ENCODE assay signal across 13 cellular contexts in genomic region chr3:133472242-133472641, GRCh38.
DNase-seq lines count a peak whose midpoint lies in the region; ATAC-seq, FAIRE-seq and TF ChIP-seq lines count a peak whose summit lies in the region.
"Had no signal": no experiment of that assay in that cellular context is flagged by ENCODE, and none has a peak within 500 bp of the region (broad histone marks: within the 10 kb centered on the region; RNA-seq: fewer than 3 reads in every experiment).

No MANE protein-coding gene starts in this region.

- CTCF ChIA-PET in HCT116 (lab: Charles Lee): no interaction called here

- no peaks in the 10 kb centered on the region for H4K20me1 ChIP-seq in HCT116 (ENCODE audit: insufficient read depth)
- no peaks in the 10 kb centered on the region for H4K20me1 ChIP-seq in OCI-LY3 (ENCODE audit: insufficient read depth, low read length)

- H3K9me3 ChIP-seq in HCT116 (ENCODE audit: control insufficient read depth in 1 of 2, insufficient read depth in 1 of 2, low read depth in 1 of 2, low read length in 2 of 2) (no peaks in the 10 kb centered on the region), OCI-LY3 (ENCODE audit: insufficient read depth, low read length) (no peaks in the 10 kb centered on the region; the same call in 1 of the 2 replicates), small intestine (ENCODE audit: control insufficient read depth, low read depth) (no peaks in the 10 kb centered on the region)

- H3K36me3 ChIP-seq in HCT116 (ENCODE audit: control insufficient read depth in 1 of 2, insufficient read depth in 2 of 2, low read length in 2 of 2) (no peaks in the 10 kb centered on the region), OCI-LY3 (replicated peaks; ENCODE audit: low read depth, low read length) (no peaks in the 10 kb centered on the region), small intestine (ENCODE audit: control insufficient read depth in 2 of 2, insufficient read depth in 2 of 2, low read length in 2 of 2) (peaks cover 0 to 3% of the 10 kb centered on the region in 2 donors)

- H3K9me2 ChIP-seq in HCT116 (ENCODE audit: insufficient read depth): no peaks in the 10 kb centered on the region

- TF ChIP-seq RAD21 in HCT116 (IDR thresholded peaks at IDR 0.05; ENCODE audit: low read depth): no peak

- peak; percentile 33 for TF ChIP-seq POLR2A in HCT116 (IDR thresholded peaks at IDR 0.05; ENCODE audit: borderline replicate concordance, extremely low read depth, insufficient read depth, insufficient read length)

- H2AFZ ChIP-seq in HCT116 (ENCODE audit: low read depth, low read length, poor library complexity, severe bottlenecking) (peak overlapping the region; percentile 56), OCI-LY3 (ENCODE audit: low read depth, low read length) (no peak overlapping the region)

- TF ChIP-seq CTCF in HCT116 (IDR thresholded peaks at IDR 0.05 in 2 of 3, conservative IDR thresholded peaks at IDR 0.05 in 1 of 3; ENCODE audit: borderline replicate concordance in 1 of 3, insufficient read depth in 1 of 3, low read depth in 2 of 3, low read length in 2 of 3) (no peak), OCI-LY3 (IDR thresholded peaks at IDR 0.05; ENCODE audit: low read depth, low read length) (no peak), foreskin keratinocyte (conservative IDR thresholded peaks at IDR 0.05) (no peak), GM13976 (IDR thresholded peaks at IDR 0.05; ENCODE audit: borderline replicate concordance, control extremely low read depth, extremely low read depth, insufficient read depth, missing control alignments) (no peak)

- intact Hi-C loops in HCT116 (cut with micrococcal nuclease): no loop called here

- ATAC-seq in HCT116 (peak; percentile 98), foreskin keratinocyte (peak; percentile 43), GM21381 (IDR thresholded peaks at IDR 0.05; ENCODE audit: unreplicated experiment) (no peak)
- ATAC-seq: activated T-cell treated with anti-CD3 and anti-CD28 coated beads, Interleukin-2, amount 50 U/mL, for 72 hours; GM12878 had no signal

- H3K4me2 ChIP-seq in HCT116 (ENCODE audit: low read length) (peak overlapping the region; percentile 61), OCI-LY3 (ENCODE audit: low read length) (0 out of 2 replicates have a peak overlapping the region, but pooled peaks have one; percentile 10)

- in situ Hi-C loops in GM13976 (cut with MboI; ENCODE audit: low sequenced_read_pairs, unreplicated experiment): no loop called here

- H3K4me3 ChIP-seq in HCT116 (replicated peaks in 1 of 2; ENCODE audit: low read depth in 1 of 2, low read length in 2 of 2): peak overlapping the region in 1 of 2 experiments; percentile 33; a peak in 3 of 4 replicates
- H3K4me3 ChIP-seq in OCI-LY3 (ENCODE audit: low read length): peak overlapping the region; percentile 16; the same call in 1 of the 2 replicates
- H3K4me3 ChIP-seq in small intestine (ENCODE audit: low read depth in 1 of 2, low read length in 2 of 2): no peak overlapping the region
- H3K4me3 ChIP-seq: GM12878 had no signal

- DNase-seq in HCT116 (ENCODE audit: low read depth, low spot score): no peak
- no peak for DNase-seq in foreskin keratinocyte
- peak; percentile 39 for DNase-seq in small intestine
- no peak for DNase-seq in activated CD4-positive, alpha-beta T cell treated with anti-CD3 and anti-CD28 coated beads for 1 hour
- no peak for DNase-seq in NCI-H2081 treated with DMSO at 0.1 percent for 48 hours (lab: John Stamatoyannopoulos, UW)
- no peak for DNase-seq in GM13976 (ENCODE audit: low spot score)
- DNase-seq: activated T-cell treated with anti-CD3 and anti-CD28 coated beads, Interleukin-2, amount 50 U/mL, for 72 hours; stimulated activated CD4-positive, alpha-beta T cell treated with anti-CD3 and anti-CD28 coated beads, Interleukin-1b, Interleukin-23, amount 100 ng/mL, for 48 hours had no signal

- H3K9ac ChIP-seq in HCT116 (ENCODE audit: low read length) (no peak overlapping the region), OCI-LY3 (ENCODE audit: low read length) (no peak overlapping the region)

- WGBS in small intestine, 3 donors: 68 to 74% (median 70%) methylated on average over 24 of the region's 24 CpGs

- H3K27me3 ChIP-seq in HCT116 (ENCODE audit: insufficient read depth, low read length) (no peaks in the 10 kb centered on the region), OCI-LY3 (ENCODE audit: low read depth, low read length) (no peaks in the 10 kb centered on the region), foreskin keratinocyte (no peaks in the 10 kb centered on the region), small intestine (ENCODE audit: control insufficient read depth in 2 of 2, insufficient read depth in 2 of 2, low read length in 2 of 2) (no peaks in the 10 kb centered on the region)

- BruUV-seq in HCT116 (replicated peaks; lab: Mats Ljungman, UMichigan): no TSS peak

- FAIRE-seq in small intestine (lab: Jason Lieb, UNC): no peak
- FAIRE-seq: GM12878, keratinocyte had no signal

- H3K27ac ChIP-seq in HCT116 (ENCODE audit: low read depth, low read length) (no peak overlapping the region), OCI-LY3 (ENCODE audit: low read length) (no peak overlapping the region), foreskin keratinocyte (no peak overlapping the region), small intestine (ENCODE audit: low read depth in 1 of 2, low read length in 1 of 2) (no peak overlapping the region)
- H3K27ac ChIP-seq: epithelial cell of prostate had no signal

- RAD21 ChIA-PET in HCT116 (lab: Charles Lee; ENCODE audit: low non-redundant PET in 1 of 2, low total read pairs in 2 of 2, uncharacterized antibody in 2 of 2, unreplicated experiment in 2 of 2): no interaction called here

- H3K4me1 ChIP-seq in HCT116 (ENCODE audit: control insufficient read depth in 1 of 2, insufficient read depth in 2 of 2, low read length in 2 of 2) (peaks cover 0 to 18% of the 10 kb centered on the region in 2 experiments; a peak in 2 of 4 replicates), OCI-LY3 (ENCODE audit: low read length) (peaks cover 70% of the 10 kb centered on the region), foreskin keratinocyte (no peaks in the 10 kb centered on the region), small intestine (ENCODE audit: control insufficient read depth in 2 of 2, insufficient read depth in 1 of 2, low read depth in 1 of 2, low read length in 1 of 2) (peaks cover 0 to 11% of the 10 kb centered on the region in 2 donors)

- POLR2A ChIA-PET in HCT116 (lab: Charles Lee): no interaction called here

- no peaks in the 10 kb centered on the region for H3K79me2 ChIP-seq in HCT116 (ENCODE audit: insufficient read depth, low read length)
- no peaks in the 10 kb centered on the region for H3K79me2 ChIP-seq in OCI-LY3 (ENCODE audit: low read length)

TF ChIP-seq in HCT116, 20 proteins besides CTCF, POLR2A, EP300 and RAD21:
- peak; percentile 53 for TF ChIP-seq POLR2AphosphoS5 (IDR thresholded peaks at IDR 0.05; ENCODE audit: low read depth, low read length)
- no peak for TF ChIP-seq ZNF274 (IDR thresholded peaks at IDR 0.05; ENCODE audit: low read depth, low read length)
- TF ChIP-seq, protein P1, sequence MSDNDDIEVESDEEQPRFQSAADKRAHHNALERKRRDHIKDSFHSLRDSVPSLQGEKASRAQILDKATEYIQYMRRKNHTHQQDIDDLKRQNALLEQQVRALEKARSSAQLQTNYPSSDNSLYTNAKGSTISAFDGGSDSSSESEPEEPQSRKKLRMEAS (IDR thresholded peaks at IDR 0.05): 0 out of 2 replicates have a peak, but pooled peaks have one; percentile 21
